Comparison of ENCODE assay signal across 32 cellular contexts in the genomic region with DNA sequence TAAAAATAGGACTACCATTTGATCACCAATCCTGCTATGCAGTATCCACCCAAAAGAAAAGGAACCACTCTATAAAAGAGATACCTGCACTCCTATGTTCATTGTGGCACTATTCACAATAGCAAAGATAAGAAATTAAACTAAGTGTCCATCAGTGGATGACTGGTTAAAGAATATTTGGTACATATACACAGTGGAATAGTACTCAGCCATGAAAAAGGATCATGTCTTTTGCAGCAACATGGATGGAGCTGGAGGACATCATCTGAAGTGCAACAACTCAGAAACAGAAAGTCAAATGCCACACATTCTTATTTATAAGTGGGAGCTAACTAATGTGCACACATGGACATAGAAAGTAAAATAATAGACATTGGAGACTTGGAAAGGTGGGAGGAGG.
"Had no signal": no experiment of that assay in that cellular context is flagged by ENCODE, and none has a peak within 500 bp of the region (broad histone marks: within the 10 kb centered on the region; RNA-seq: fewer than 3 reads in every experiment).

No MANE protein-coding gene starts in this region.

- DNase-seq: activated CD4-positive, alpha-beta memory T cell treated with anti-CD3 and anti-CD28 coated beads for 36 hours; activated CD4-positive, alpha-beta T cell treated with anti-CD3 and anti-CD28 coated beads for 36 hours; activated CD4-positive, alpha-beta T cell treated with anti-CD3 and anti-CD28 coated beads, Interleukin-2, amount 10 ng/mL, durations not matched to agents 24 days and 14 days; activated CD4-positive, CD25-positive, alpha-beta regulatory T cell; activated CD4-positive, CD25-positive, alpha-beta regulatory T cell treated with anti-CD3 and anti-CD28 coated beads, Interleukin-2, amount 50 U/mL, for 72 hours; activated CD8-positive, alpha-beta memory T cell treated with anti-CD3 and anti-CD28 coated beads, Interleukin-2, amount 10 ng/mL, durations not matched to agents 7 days and 5 days; activated CD8-positive, alpha-beta memory T cell treated with anti-CD3 and anti-CD28 coated beads, Interleukin-2, amount 50 U/mL, for 4 hours; activated CD8-positive, alpha-beta T cell treated with anti-CD3 and anti-CD28 coated beads, Interleukin-2, amount 10 ng/mL, durations not matched to agents 7 days and 5 days; activated gamma-delta T cell; activated naive CD4-positive, alpha-beta T cell; activated naive CD4-positive, alpha-beta T cell treated with anti-CD3 and anti-CD28 coated beads, Interleukin-2, amount 50 U/mL, for 16 hours; activated T-cell treated with anti-CD3 and anti-CD28 coated beads, Interleukin-2, amount 50 U/mL, for 1 hour; activated T-cell treated with anti-CD3 and anti-CD28 coated beads, Interleukin-2, amount 50 U/mL, for 72 hours; amniotic stem cell; anterior cingulate cortex; brain microvascular endothelial cell; dorsolateral prefrontal cortex; effector memory CD4-positive, alpha-beta T cell; endodermal cell; foreskin fibroblast; head of caudate nucleus; hippocampal formation; T1000; WERI-Rb-1 had no signal

- ATAC-seq: activated CD4-positive, alpha-beta T cell treated with anti-CD3 and anti-CD28 coated beads for 36 hours; activated CD8-positive, alpha-beta memory T cell treated with anti-CD3 and anti-CD28 coated beads, Interleukin-2, amount 10 ng/mL, durations not matched to agents 7 days and 5 days; activated CD8-positive, alpha-beta T cell treated with anti-CD3 and anti-CD28 coated beads, Interleukin-2, amount 10 ng/mL, durations not matched to agents 7 days and 5 days; activated T-cell treated with anti-CD3 and anti-CD28 coated beads, Interleukin-2, amount 50 U/mL, for 72 hours; esophagus mucosa had no signal

- H3K27ac Mint-ChIP-seq: activated CD4-positive, alpha-beta memory T cell treated with anti-CD3 and anti-CD28 coated beads for 36 hours; activated CD4-positive, alpha-beta T cell treated with anti-CD3 and anti-CD28 coated beads for 36 hours; activated CD4-positive, alpha-beta T cell treated with anti-CD3 and anti-CD28 coated beads, Interleukin-2, amount 10 ng/mL, durations not matched to agents 24 days and 14 days; activated CD8-positive, alpha-beta memory T cell treated with anti-CD3 and anti-CD28 coated beads, Interleukin-2, amount 10 ng/mL, durations not matched to agents 7 days and 5 days; activated CD8-positive, alpha-beta T cell treated with anti-CD3 and anti-CD28 coated beads, Interleukin-2, amount 10 ng/mL, durations not matched to agents 7 days and 5 days; activated naive CD8-positive, alpha-beta T cell; activated T-cell treated with anti-CD3 and anti-CD28 coated beads, Interleukin-2, amount 50 U/mL, for 72 hours; dendritic cell treated with granulocyte-macrophage colony-stimulating factor and Interleukin-4, amounts not matched to agents 40 ng/mL and 50 ng/mL, for 4 days; endodermal cell; T-helper 2 cell treated with Interferon-gamma antibody and Interleukin-4, amounts not matched to agents 5 μg/mL and 100 μg/mL, for 36 hours had no signal

- H3K4me3 ChIP-seq: coronary artery, dorsolateral prefrontal cortex had no signal

- H3K36me3 ChIP-seq: brain microvascular endothelial cell, WERI-Rb-1 had no signal

- H3K36me3 Mint-ChIP-seq: activated CD8-positive, alpha-beta memory T cell treated with anti-CD3 and anti-CD28 coated beads, Interleukin-2, amount 10 ng/mL, durations not matched to agents 7 days and 5 days had no signal

- H3K27me3 ChIP-seq: brain microvascular endothelial cell, dorsolateral prefrontal cortex had no signal

- FAIRE-seq: astrocyte, bronchial epithelial cell had no signal

- H3K9me3 Mint-ChIP-seq: activated CD4-positive, alpha-beta memory T cell treated with anti-CD3 and anti-CD28 coated beads for 36 hours; activated CD4-positive, alpha-beta T cell treated with anti-CD3 and anti-CD28 coated beads, Interleukin-2, amount 10 ng/mL, durations not matched to agents 24 days and 14 days; activated T-cell treated with anti-CD3 and anti-CD28 coated beads, Interleukin-2, amount 50 U/mL, for 72 hours; central memory CD8-positive, alpha-beta T cell; dendritic cell treated with granulocyte-macrophage colony-stimulating factor and Interleukin-4, amounts not matched to agents 40 ng/mL and 50 ng/mL, for 4 days; endodermal cell; T-helper 2 cell treated with Interferon-gamma antibody and Interleukin-4, amounts not matched to agents 5 μg/mL and 100 μg/mL, for 36 hours had no signal

- H3K4me1 Mint-ChIP-seq: activated CD4-positive, alpha-beta T cell treated with anti-CD3 and anti-CD28 coated beads for 36 hours; activated CD8-positive, alpha-beta memory T cell treated with anti-CD3 and anti-CD28 coated beads, Interleukin-2, amount 10 ng/mL, durations not matched to agents 7 days and 5 days; central memory CD8-positive, alpha-beta T cell; endodermal cell had no signal

- H3K27ac ChIP-seq: brain microvascular endothelial cell, coronary artery, dorsolateral prefrontal cortex, WERI-Rb-1 had no signal

- H3K27me3 Mint-ChIP-seq: activated CD4-positive, alpha-beta memory T cell treated with anti-CD3 and anti-CD28 coated beads for 36 hours; activated CD4-positive, alpha-beta T cell treated with anti-CD3 and anti-CD28 coated beads for 36 hours; activated CD4-positive, alpha-beta T cell treated with anti-CD3 and anti-CD28 coated beads, Interleukin-2, amount 10 ng/mL, durations not matched to agents 24 days and 14 days; activated CD8-positive, alpha-beta memory T cell treated with anti-CD3 and anti-CD28 coated beads, Interleukin-2, amount 10 ng/mL, durations not matched to agents 7 days and 5 days; activated naive CD8-positive, alpha-beta T cell; central memory CD8-positive, alpha-beta T cell had no signal

- H3K4me3 Mint-ChIP-seq: activated CD4-positive, alpha-beta memory T cell treated with anti-CD3 and anti-CD28 coated beads for 36 hours; activated CD4-positive, alpha-beta T cell treated with anti-CD3 and anti-CD28 coated beads for 36 hours; activated CD4-positive, alpha-beta T cell treated with anti-CD3 and anti-CD28 coated beads, Interleukin-2, amount 10 ng/mL, durations not matched to agents 24 days and 14 days; activated CD8-positive, alpha-beta memory T cell treated with anti-CD3 and anti-CD28 coated beads, Interleukin-2, amount 10 ng/mL, durations not matched to agents 7 days and 5 days; activated CD8-positive, alpha-beta T cell treated with anti-CD3 and anti-CD28 coated beads, Interleukin-2, amount 10 ng/mL, durations not matched to agents 7 days and 5 days; activated naive CD8-positive, alpha-beta T cell; activated T-cell treated with anti-CD3 and anti-CD28 coated beads, Interleukin-2, amount 50 U/mL, for 72 hours; central memory CD8-positive, alpha-beta T cell; dendritic cell treated with granulocyte-macrophage colony-stimulating factor and Interleukin-4, amounts not matched to agents 40 ng/mL and 50 ng/mL, for 4 days; endodermal cell; T-helper 2 cell treated with Interferon-gamma antibody and Interleukin-4, amounts not matched to agents 5 μg/mL and 100 μg/mL, for 36 hours had no signal
